8 cellular contexts compared by ENCODE assay signal in genomic region chr16:25109643-25110042, GRCh38. TPM values are rescaled to one million over a fixed set of nuclear protein-coding genes. Genes with fewer than 3 reads are reported as not detected.
A peak's percentile ranks its signal among the peaks of the same experiment; 100 is the strongest.
DNase-seq lines count a peak whose midpoint lies in the region; ATAC-seq and TF ChIP-seq lines count a peak whose summit lies in the region.

No MANE protein-coding gene starts in this region.

- peak overlapping the region; percentile 92 for H3K4me3 Mint-ChIP-seq in activated naive CD8-positive, alpha-beta T cell treated with anti-CD3 and anti-CD28 coated beads for 36 hours

- H3K27me3 ChIP-seq in A673 (replicated peaks; ENCODE audit: insufficient read depth, low read depth, low read length, poor library complexity) = no peaks in the 10 kb centered on the region

- CTCF ChIA-PET in A673 (lab: Charles Lee) = no interaction called here

- TF ChIP-seq CTCF in A673 (conservative IDR thresholded peaks at IDR 0.05; ENCODE audit: low read depth, low read length) = no peak
- no peak for TF ChIP-seq CTCF in HFF-Myc (IDR thresholded peaks at IDR 0.05; ENCODE audit: low read depth, low read length, missing control alignments)

- peaks cover 40% of the 10 kb centered on the region for H3K4me1 Mint-ChIP-seq in activated naive CD8-positive, alpha-beta T cell treated with anti-CD3 and anti-CD28 coated beads for 36 hours

- no peaks in the 10 kb centered on the region for H3K27me3 Mint-ChIP-seq in activated naive CD8-positive, alpha-beta T cell treated with anti-CD3 and anti-CD28 coated beads for 36 hours

- intact Hi-C loops in A673 (cut with micrococcal nuclease; ENCODE audit: unreplicated experiment) = loop anchor here (2.0 to 10.0 kb wide), 2 partner anchors 59 to 595 kb away; no protein-coding TSS in a partner anchor

- H3K9me3 Mint-ChIP-seq in activated naive CD8-positive, alpha-beta T cell treated with anti-CD3 and anti-CD28 coated beads for 36 hours = no peaks in the 10 kb centered on the region

- DNase-seq in A673 (ENCODE audit: low spot score) = peak; percentile 29
- DNase-seq in HFF-Myc (ENCODE audit: extremely low read depth, low read depth) = peak; percentile 90
- no peak for DNase-seq in activated naive CD8-positive, alpha-beta T cell treated with anti-CD3 and anti-CD28 coated beads for 36 hours
- peak; percentile 97 for DNase-seq in iris pigment epithelial cell (ENCODE audit: low read depth)
- no peak for DNase-seq in AML-193 (lab: John Stamatoyannopoulos, UW)
- DNase-seq in stimulated activated CD4-positive, alpha-beta T cell treated with anti-CD3 and anti-CD28 coated beads, Interleukin-2, amount 100 ng/mL, for 24 hours = no peak

- no TSS peak for BruUV-seq in A673 (replicated peaks; lab: Mats Ljungman, UMichigan)

- no peak overlapping the region for H3K27ac ChIP-seq in A673 (ENCODE audit: low read depth, low read length, poor library complexity, severe bottlenecking)

- peaks cover 14% of the 10 kb centered on the region for H3K36me3 Mint-ChIP-seq in activated naive CD8-positive, alpha-beta T cell treated with anti-CD3 and anti-CD28 coated beads for 36 hours

- H3K27ac Mint-ChIP-seq in activated naive CD8-positive, alpha-beta T cell treated with anti-CD3 and anti-CD28 coated beads for 36 hours = peak overlapping the region; percentile 8

- H3K4me3 ChIP-seq in A673 (ENCODE audit: low read depth, low read length, poor library complexity, severe bottlenecking) (no peak overlapping the region), HFF-Myc (replicated peaks; ENCODE audit: low read depth, low read length) (0 out of 2 replicates have a peak overlapping the region, but pooled peaks have one; percentile 2)

- H3K36me3 ChIP-seq in A673 (ENCODE audit: insufficient read depth, low read length, poor library complexity, severe bottlenecking) = no peaks in the 10 kb centered on the region

- H3K9me3 ChIP-seq in A673 (ENCODE audit: low read depth, low read length, poor library complexity, severe bottlenecking) = no peaks in the 10 kb centered on the region

- POLR2A ChIA-PET in A673 (lab: Charles Lee; ENCODE audit: low non-redundant PET) = no interaction called here

- peaks cover 4% of the 10 kb centered on the region for H3K4me1 ChIP-seq in A673 (ENCODE audit: insufficient read depth, low read length, poor library complexity, severe bottlenecking)

- ATAC-seq in GM19035 (IDR thresholded peaks at IDR 0.05; ENCODE audit: unreplicated experiment) (no peak), GM21423 (IDR thresholded peaks at IDR 0.05; ENCODE audit: unreplicated experiment) (no peak)

RNA-seq across cellular contexts. Expression of gene LCMT1, which starts 1.9 kb away (rescaled TPM):
- total RNA-seq in A673 (2021) = 55.8 and 56.3 TPM in 2 replicates
- 10 to 100 TPM; 43.9 to 44.1 TPM for total RNA-seq in activated naive CD8-positive, alpha-beta T cell treated with anti-CD3 and anti-CD28 coated beads for 36 hours

Comparison
In these comparisons a context has a peak if more than half of its experiments do, and no peak if none do; other contexts are left out.
1. DNase-seq: peak in A673 (single experiment), HFF-Myc (single experiment) and iris pigment epithelial cell (single experiment); none in activated naive CD8-positive, alpha-beta T cell treated with anti-CD3 and anti-CD28 coated beads for 36 hours (single experiment), AML-193 (0 of 2) and stimulated activated CD4-positive, alpha-beta T cell treated with anti-CD3 and anti-CD28 coated beads, Interleukin-2, amount 100 ng/mL, for 24 hours (0 of 2).